In the genomic region with DNA sequence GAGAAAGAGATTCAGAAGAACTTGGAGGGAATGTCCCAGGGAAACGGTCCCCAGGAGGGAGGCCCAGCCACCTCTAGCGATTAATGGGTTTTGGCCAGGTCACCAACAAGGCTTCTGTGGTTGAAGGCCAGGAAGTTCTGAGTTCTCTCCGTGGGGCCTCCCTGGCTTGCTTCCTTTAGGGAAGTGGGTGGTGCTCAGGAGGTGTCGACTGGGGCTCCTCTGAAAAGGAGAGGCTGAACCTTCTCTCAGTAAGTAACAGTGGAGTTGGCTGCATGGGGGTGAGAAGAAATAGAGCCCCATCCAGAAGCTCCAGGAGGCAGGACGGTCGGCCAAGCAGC, we compare ENCODE assay signal across 15 cellular contexts.
DNase-seq lines count a peak whose midpoint lies in the region; ATAC-seq and TF ChIP-seq lines count a peak whose summit lies in the region.
"Had no signal": no experiment of that assay in that cellular context is flagged by ENCODE, and none has a peak within 500 bp of the region (broad histone marks: within the 10 kb centered on the region; RNA-seq: fewer than 3 reads in every experiment).

No MANE protein-coding gene starts in this region.

- H3K4me3 Mint-ChIP-seq in Calu3 (ENCODE audit: low read depth, unreplicated experiment) (no peak overlapping the region), progenitor cell of endocrine pancreas (ENCODE audit: low read depth) (no peak overlapping the region), T-cell (no peak overlapping the region)
- H3K4me3 Mint-ChIP-seq in activated naive CD8-positive, alpha-beta T cell treated with anti-CD3 and anti-CD28 coated beads for 36 hours, result no peak overlapping the region
- H3K4me3 Mint-ChIP-seq: CD4-positive, alpha-beta T cell had no signal

- H3K4me3 ChIP-seq in fibroblast of the aortic adventitia (ENCODE audit: low read depth, low read length), result no peak overlapping the region
- H3K4me3 ChIP-seq: prostate gland, SJCRH30 had no signal

- H3K36me3 Mint-ChIP-seq in Calu3 (ENCODE audit: insufficient read depth, unreplicated experiment) (no peaks in the 10 kb centered on the region), progenitor cell of endocrine pancreas (ENCODE audit: insufficient read depth) (peaks cover 1% of the 10 kb centered on the region), T-cell (peaks cover 4% of the 10 kb centered on the region)
- H3K36me3 Mint-ChIP-seq in activated naive CD8-positive, alpha-beta T cell treated with anti-CD3 and anti-CD28 coated beads for 36 hours, result no peaks in the 10 kb centered on the region

- CTCF ChIA-PET in Calu3 (lab: Charles Lee) (no interaction called here), T-cell (lab: Charles Lee) (no interaction called here)

- no TSS peak for BruUV-seq in Calu3 (replicated peaks; lab: Mats Ljungman, UMichigan)

- H3K4me1 Mint-ChIP-seq in Calu3 (ENCODE audit: low read depth, unreplicated experiment) (peaks cover 13% of the 10 kb centered on the region), progenitor cell of endocrine pancreas (ENCODE audit: low read depth) (peaks cover 44% of the 10 kb centered on the region), T-cell (peaks cover 0 to 7% (median 0%) of the 10 kb centered on the region in 3 donors)
- peaks cover 5% of the 10 kb centered on the region for H3K4me1 Mint-ChIP-seq in activated naive CD8-positive, alpha-beta T cell treated with anti-CD3 and anti-CD28 coated beads for 36 hours

- peak overlapping the region; percentile 63 for H3K27ac Mint-ChIP-seq in Calu3 (ENCODE audit: unreplicated experiment)
- H3K27ac Mint-ChIP-seq in progenitor cell of endocrine pancreas, result peak overlapping the region; percentile 89
- no peak overlapping the region for H3K27ac Mint-ChIP-seq in activated naive CD8-positive, alpha-beta T cell treated with anti-CD3 and anti-CD28 coated beads for 36 hours
- H3K27ac Mint-ChIP-seq in T-cell, result no peak overlapping the region
- H3K27ac Mint-ChIP-seq: CD4-positive, alpha-beta T cell had no signal

- peaks cover 3% of the 10 kb centered on the region for H3K9me3 Mint-ChIP-seq in Calu3 (ENCODE audit: low read depth, unreplicated experiment)
- H3K9me3 Mint-ChIP-seq in progenitor cell of endocrine pancreas (ENCODE audit: low read depth), result no peaks in the 10 kb centered on the region
- no peaks in the 10 kb centered on the region for H3K9me3 Mint-ChIP-seq in activated naive CD8-positive, alpha-beta T cell treated with anti-CD3 and anti-CD28 coated beads for 36 hours
- peaks cover 0 to 9% (median 4%) of the 10 kb centered on the region in 3 donors for H3K9me3 Mint-ChIP-seq in T-cell
- H3K9me3 Mint-ChIP-seq: CD4-positive, alpha-beta T cell had no signal

- peaks cover 50% of the 10 kb centered on the region for H3K27me3 Mint-ChIP-seq in Calu3 (ENCODE audit: unreplicated experiment)
- peaks cover 4% of the 10 kb centered on the region for H3K27me3 Mint-ChIP-seq in progenitor cell of endocrine pancreas
- H3K27me3 Mint-ChIP-seq in activated naive CD8-positive, alpha-beta T cell treated with anti-CD3 and anti-CD28 coated beads for 36 hours, result no peaks in the 10 kb centered on the region
- no peaks in the 10 kb centered on the region for H3K27me3 Mint-ChIP-seq in T-cell
- H3K27me3 Mint-ChIP-seq: CD4-positive, alpha-beta T cell had no signal

- TF ChIP-seq CTCF in Calu3 (IDR thresholded peaks at IDR 0.05; ENCODE audit: unreplicated experiment) (no peak), fibroblast of the aortic adventitia (IDR thresholded peaks at IDR 0.05; ENCODE audit: insufficient read depth, low read length) (no peak), progenitor cell of endocrine pancreas (IDR thresholded peaks at IDR 0.05; ENCODE audit: unreplicated experiment) (no peak)

- POLR2A ChIA-PET in T-cell (lab: Charles Lee), result no interaction called here

- no peak for ATAC-seq in T-cell (replicated peaks in 1 of 4)

- DNase-seq in Calu3 (no peak), NOMO-1 treated with DMSO at 0.1 percent for 48 hours (lab: John Stamatoyannopoulos, UW; ENCODE audit: unreplicated experiment) (peak; percentile 85), fibroblast of the aortic adventitia (ENCODE audit: low read depth) (peak; percentile 30), progenitor cell of endocrine pancreas (ENCODE audit: low spot score, unreplicated experiment) (no peak), NCI-H1417 (lab: John Stamatoyannopoulos, UW) (no peak), T-cell (no peak)
- no peak for DNase-seq in activated naive CD8-positive, alpha-beta T cell treated with anti-CD3 and anti-CD28 coated beads for 36 hours
- DNase-seq in activated effector memory CD4-positive, alpha-beta T cell treated with Interleukin-2 at 50 U/mL for 16 hours, result no peak
- DNase-seq: activated CD4-positive, alpha-beta T cell treated with anti-CD3 and anti-CD28 coated beads for 4 hours; activated effector memory CD4-positive, alpha-beta T cell treated with anti-CD3 and anti-CD28 coated beads, Interleukin-2, amount 50 U/mL, for 16 hours; CD4-positive, alpha-beta T cell; HCEC 1CT; NCI-H2227 treated with DMSO at 0.1 percent for 48 hours; SJCRH30 had no signal

- intact Hi-C loops in Calu3 (cut with micrococcal nuclease; ENCODE audit: unreplicated experiment), result no loop called here

Comparison
In these comparisons a context has a peak if more than half of its experiments do, and no peak if none do; other contexts are left out.
1. DNase-seq: peak in NOMO-1 treated with DMSO at 0.1 percent for 48 hours (single experiment) and fibroblast of the aortic adventitia (single experiment); none in Calu3 (single experiment), progenitor cell of endocrine pancreas (single experiment), NCI-H1417 (0 of 3), activated naive CD8-positive, alpha-beta T cell treated with anti-CD3 and anti-CD28 coated beads for 36 hours (single experiment), activated effector memory CD4-positive, alpha-beta T cell treated with Interleukin-2 at 50 U/mL for 16 hours (single experiment) and T-cell (0 of 34).
2. H3K27ac Mint-ChIP-seq: peak in Calu3 (single experiment) and progenitor cell of endocrine pancreas (single experiment); none in activated naive CD8-positive, alpha-beta T cell treated with anti-CD3 and anti-CD28 coated beads for 36 hours (single experiment) and T-cell (0 of 2).